In genomic region chr2:229033816-229034215, GRCh38 we compare ENCODE assay signal across 20 cellular contexts.
"Had no signal": no experiment of that assay in that cellular context is flagged by ENCODE, and none has a peak within 500 bp of the region (broad histone marks: within the 10 kb centered on the region; RNA-seq: fewer than 3 reads in every experiment).

No MANE protein-coding gene starts in this region.

- H3K36me3 ChIP-seq: WERI-Rb-1 had no signal

- H2AFZ ChIP-seq: PC-9 had no signal

- H3K4me3 ChIP-seq: K562, PC-9 had no signal

- DNase-seq: activated CD4-positive, alpha-beta T cell treated with anti-CD3 and anti-CD28 coated beads for 4 hours; activated CD8-positive, alpha-beta memory T cell treated with anti-CD3 and anti-CD28 coated beads, Interleukin-2, amount 50 U/mL, for 4 hours; activated CD8-positive, alpha-beta T cell treated with anti-CD3 and anti-CD28 coated beads for 36 hours; activated gamma-delta T cell treated with Interleukin-2 at 50 U/mL for 16 hours; activated naive CD4-positive, alpha-beta T cell treated with anti-CD3 and anti-CD28 coated beads, Interleukin-2, amount 10 ng/mL, durations not matched to agents 7 days and 5 days; activated naive CD8-positive, alpha-beta T cell treated with anti-CD3 and anti-CD28 coated beads for 36 hours; activated T-cell treated with anti-CD3 and anti-CD28 coated beads, Interleukin-2, amount 50 U/mL, for 72 hours; anterior cingulate cortex; central memory CD4-positive, alpha-beta T cell; Kasumi-1; NCI-H1092; NCI-H1417; NCI-H2029; NCI-H524; PC-9; SIG-M5; T-helper 17 cell; T1000; WERI-Rb-1 had no signal

- H3K27ac ChIP-seq: PC-9, WERI-Rb-1 had no signal

- H3K4me2 ChIP-seq: PC-9 had no signal

- FAIRE-seq: K562 had no signal
